In genomic region chr15:49290204-49290603, GRCh38 we compare ENCODE assay signal across 14 cellular contexts.
"Had no signal": no experiment of that assay in that cellular context is flagged by ENCODE, and none has a peak within 500 bp of the region (broad histone marks: within the 10 kb centered on the region; RNA-seq: fewer than 3 reads in every experiment).

No MANE protein-coding gene starts in this region.

- H3K27me3 Mint-ChIP-seq: activated naive CD4-positive, alpha-beta T cell treated with anti-CD3 and anti-CD28 coated beads, Interleukin-2, amount 50 U/mL, for 24 hours; T-cell had no signal

- H3K9me3 ChIP-seq: esophagus muscularis mucosa, psoas muscle, spleen, stomach, testis, upper lobe of right lung had no signal

- DNase-seq: activated T-cell treated with anti-CD3 and anti-CD28 coated beads for 4 hours; effector CD4-positive, alpha-beta T cell; hippocampal formation; mesendoderm; psoas muscle; spleen; stomach; T-cell; T-helper 9 cell; testis; upper lobe of right lung had no signal

- H3K27ac ChIP-seq: cardiac muscle cell, esophagus muscularis mucosa, psoas muscle, spleen, stomach, testis, upper lobe of right lung had no signal

- H3K27me3 ChIP-seq: cardiac muscle cell, esophagus muscularis mucosa, spleen, stomach, testis, upper lobe of right lung had no signal

- H3K4me3 Mint-ChIP-seq: activated naive CD4-positive, alpha-beta T cell treated with anti-CD3 and anti-CD28 coated beads, Interleukin-2, amount 50 U/mL, for 24 hours; T-cell had no signal

- H3K4me1 ChIP-seq: stomach, testis, upper lobe of right lung had no signal

- H3K4me3 ChIP-seq: cardiac muscle cell, esophagus muscularis mucosa, psoas muscle, spleen, stomach, testis, upper lobe of right lung had no signal

- ATAC-seq: psoas muscle, T-cell, upper lobe of right lung had no signal

- H3K27ac Mint-ChIP-seq: activated naive CD4-positive, alpha-beta T cell treated with anti-CD3 and anti-CD28 coated beads, Interleukin-2, amount 50 U/mL, for 24 hours; T-cell had no signal

- H3K9me3 Mint-ChIP-seq: T-cell had no signal
